ENCODE assay signal across 8 cellular contexts in genomic region chr1:38559180-38559874, GRCh38.
DNase-seq lines count a peak whose midpoint lies in the region; ATAC-seq and TF ChIP-seq lines count a peak whose summit lies in the region.

No MANE protein-coding gene starts in this region.

- no peak overlapping the region for H4K5ac ChIP-seq in IMR-90 (ENCODE audit: low read depth, low read length)

- H3K9me3 ChIP-seq in IMR-90 (ENCODE audit: control insufficient read depth, insufficient read depth, low read length): no peaks in the 10 kb centered on the region
- no peaks in the 10 kb centered on the region for H3K9me3 ChIP-seq in iPS-20b (ENCODE audit: insufficient read depth, low read depth, low read length)

- H3K27ac ChIP-seq in IMR-90 (ENCODE audit: insufficient read depth, low read length) (no peak overlapping the region), iPS-20b (ENCODE audit: low read length) (no peak overlapping the region)

- H3K4me1 ChIP-seq in IMR-90 (ENCODE audit: control insufficient read depth, insufficient read depth, low read length): no peaks in the 10 kb centered on the region
- H3K4me1 ChIP-seq in iPS-20b (ENCODE audit: insufficient read depth, low read length): peaks cover 20% of the 10 kb centered on the region

- no peak overlapping the region for H2BK20ac ChIP-seq in IMR-90 (ENCODE audit: low read depth, low read length)

- no peak overlapping the region for H3K4me3 ChIP-seq in IMR-90 (ENCODE audit: insufficient read depth, low read depth, low read length)
- peak overlapping the region; percentile 57 for H3K4me3 ChIP-seq in iPS-20b (ENCODE audit: low read length)
- no peak overlapping the region for H3K4me3 ChIP-seq in foreskin fibroblast (ENCODE audit: low read depth in 1 of 2, low read length in 2 of 2)

- H3K27me3 ChIP-seq in IMR-90 (ENCODE audit: control insufficient read depth, insufficient read depth, low read length) (peaks cover 9% of the 10 kb centered on the region), iPS-20b (ENCODE audit: insufficient read depth, low read length) (peaks cover 25% of the 10 kb centered on the region)

- POLR2A ChIA-PET in IMR-90 (lab: Charles Lee; ENCODE audit: unreplicated experiment): no interaction called here

- H3K9ac ChIP-seq in IMR-90 (ENCODE audit: low read depth, low read length) (no peak overlapping the region), iPS-20b (ENCODE audit: low read depth, low read length) (peak overlapping the region; percentile 7; the same call in 1 of the 2 replicates)

- no peaks in the 10 kb centered on the region for H4K20me1 ChIP-seq in IMR-90 (ENCODE audit: insufficient read depth, low read length)

- H2AK9ac ChIP-seq in IMR-90 (replicated peaks; ENCODE audit: low read depth, low read length, poor library complexity): no peak overlapping the region

- no peak overlapping the region for H2BK15ac ChIP-seq in IMR-90 (ENCODE audit: low read depth, low read length)

- TF ChIP-seq RAD21 in IMR-90 (IDR thresholded peaks at IDR 0.05; ENCODE audit: low read length): no peak

- no TSS peak for BruUV-seq in IMR-90 (replicated peaks; lab: Mats Ljungman, UMichigan)

- no peak overlapping the region for H2AK5ac ChIP-seq in IMR-90 (ENCODE audit: low read depth, low read length)

- dilution Hi-C loops in IMR-90 (cut with HindIII; ENCODE audit: low sequenced_read_pairs, unreplicated experiment): no loop called here

- in situ Hi-C loops in IMR-90 (cut with MboI; ENCODE audit: low sequenced_read_pairs): no loop called here

- H3K23ac ChIP-seq in IMR-90 (ENCODE audit: low read depth, low read length): no peak overlapping the region

- 13% methylated on average over 3 of the region's 39 CpGs; no CpG with 5 or more reads in 1 of the 2 experiments for WGBS in IMR-90 (ENCODE audit: extremely low coverage in 2 of 2, insufficient read length in 1 of 2), 2 experiments

- H3K79me1 ChIP-seq in IMR-90 (ENCODE audit: low read depth in 1 of 2, low read length in 2 of 2): no peaks in the 10 kb centered on the region

- TF ChIP-seq CTCF in IMR-90 (conservative IDR thresholded peaks at IDR 0.05; ENCODE audit: low read depth, low read length) (no peak), foreskin fibroblast (IDR thresholded peaks at IDR 0.05; ENCODE audit: low read depth, low read length) (no peak)

- H3K56ac ChIP-seq in IMR-90 (ENCODE audit: extremely low read depth, insufficient read depth, low read length): no peak overlapping the region

- no peak overlapping the region for H3K4me2 ChIP-seq in IMR-90 (ENCODE audit: low read depth, low read length)

- no peak overlapping the region for H3K18ac ChIP-seq in IMR-90 (ENCODE audit: low read depth, low read length)

- no peaks in the 10 kb centered on the region for H3K9me1 ChIP-seq in IMR-90 (ENCODE audit: insufficient read depth, low read length)

- H4K8ac ChIP-seq in IMR-90 (ENCODE audit: low read depth in 2 of 2, low read length in 2 of 2): no peak overlapping the region

- peak overlapping the region; percentile 10 for H2AFZ ChIP-seq in IMR-90 (replicated peaks; ENCODE audit: low read length, poor library complexity)

- ATAC-seq in GM19463 (IDR thresholded peaks at IDR 0.05; ENCODE audit: unreplicated experiment) (peak; percentile 72), IMR-90 (ENCODE audit: low read depth) (no peak)

- H3K36me3 ChIP-seq in IMR-90 (ENCODE audit: control insufficient read depth, insufficient read depth, low read length) (no peaks in the 10 kb centered on the region), iPS-20b (ENCODE audit: insufficient read depth, low read depth, low read length) (no peaks in the 10 kb centered on the region)

- H2BK120ac ChIP-seq in IMR-90 (ENCODE audit: low read depth, low read length): no peak overlapping the region

- intact Hi-C loops in IMR-90 (cut with micrococcal nuclease): no loop called here

- no peak overlapping the region for H2BK5ac ChIP-seq in IMR-90 (ENCODE audit: low read depth, low read length, poor library complexity, severe bottlenecking)

- DNase-seq in IMR-90 (no peak), activated T-cell treated with anti-CD3 and anti-CD28 coated beads for 4 hours (peak; percentile 47), foreskin fibroblast (no peak), DMS53 treated with DMSO at 0.1 percent for 48 hours (lab: John Stamatoyannopoulos, UW; ENCODE audit: unreplicated experiment) (no peak), foreskin melanocyte (no peak)
- peak; percentile 75 to 77 for DNase-seq in stimulated activated CD8-positive, alpha-beta memory T cell treated with anti-CD3 and anti-CD28 coated beads, Interleukin-15, amount 100 ng/mL, for 48 hours (ENCODE audit: low read depth in 2 of 2)

- H3K4ac ChIP-seq in IMR-90 (ENCODE audit: low read depth, low read length): no peak overlapping the region

- no peak for TF ChIP-seq POLR2A in IMR-90 (IDR thresholded peaks at IDR 0.05; ENCODE audit: low read depth, low read length)

- CTCF ChIA-PET in IMR-90 (lab: Yijun Ruan, JAX): no interaction called here

- H4K91ac ChIP-seq in IMR-90 (ENCODE audit: insufficient read depth, low read depth, low read length): no peak overlapping the region

- H3K14ac ChIP-seq in IMR-90 (replicated peaks; ENCODE audit: low read depth, low read length): no peak overlapping the region

TF ChIP-seq in IMR-90, 13 proteins besides CTCF, POLR2A, EP300 and RAD21:
- TF ChIP-seq SMC3 (IDR thresholded peaks at IDR 0.05; ENCODE audit: low read depth, low read length) (no peak), MAZ (IDR thresholded peaks at IDR 0.05; ENCODE audit: borderline replicate concordance, low read depth, low read length) (no peak), FOS (IDR thresholded peaks at IDR 0.05; ENCODE audit: low read depth, low read length) (no peak), CEBPB (IDR thresholded peaks at IDR 0.05; ENCODE audit: low read depth, low read length) (no peak), NFE2L2 (IDR thresholded peaks at IDR 0.05; ENCODE audit: low read depth, low read length) (no peak), MAFK (IDR thresholded peaks at IDR 0.05; ENCODE audit: low read depth, low read length) (no peak), RCOR1 (IDR thresholded peaks at IDR 0.05; ENCODE audit: insufficient replicate concordance, low read length) (no peak), ELK1 (IDR thresholded peaks at IDR 0.05; ENCODE audit: borderline replicate concordance, low read depth, low read length) (no peak), MXI1 (IDR thresholded peaks at IDR 0.05; ENCODE audit: borderline replicate concordance, low read depth, low read length) (no peak), RFX5 (IDR thresholded peaks at IDR 0.05; ENCODE audit: low read depth, low read length) (no peak), CHD1 (IDR thresholded peaks at IDR 0.05; ENCODE audit: low read depth, low read length) (no peak)
TF ChIP-seq in IMR-90: peak in this region for 0.

Comparison
In these comparisons a context has a peak if more than half of its experiments do, and no peak if none do; other contexts are left out.
1. DNase-seq: peak in activated T-cell treated with anti-CD3 and anti-CD28 coated beads for 4 hours (single experiment) and stimulated activated CD8-positive, alpha-beta memory T cell treated with anti-CD3 and anti-CD28 coated beads, Interleukin-15, amount 100 ng/mL, for 48 hours (2 of 2); none in IMR-90 (single experiment), foreskin fibroblast (0 of 2), DMS53 treated with DMSO at 0.1 percent for 48 hours (single experiment) and foreskin melanocyte (single experiment).